1 cellular context compared by ENCODE assay signal in genomic region chr3:195186041-195186709, GRCh38.
TF ChIP-seq lines count a peak whose summit lies in the region.

No MANE protein-coding gene starts in this region.

TF ChIP-seq in GM23338, 12 proteins besides CTCF, POLR2A, EP300 and RAD21:
- TF ChIP-seq ZNF462 (CRISPR knock-in tag; IDR thresholded peaks at IDR 0.05) (no peak), STAT1 (IDR thresholded peaks at IDR 0.05; ENCODE audit: unreplicated experiment) (no peak), JUNB (IDR thresholded peaks at IDR 0.05; ENCODE audit: unreplicated experiment) (no peak), ZNF331 (CRISPR knock-in tag; IDR thresholded peaks at IDR 0.05; ENCODE audit: low read depth) (no peak), EZH2phosphoT487 (IDR thresholded peaks at IDR 0.05; ENCODE audit: unreplicated experiment) (no peak)
TF ChIP-seq in GM23338: peak in this region for 0.
